In genomic region chr12:101806280-101806679, GRCh38 we compare ENCODE assay signal across 27 cellular contexts. TPM values are rescaled to one million over a fixed set of nuclear protein-coding genes. Genes with fewer than 3 reads are reported as not detected.
A peak's percentile ranks its signal among the peaks of the same experiment; 100 is the strongest.
DNase-seq lines count a peak whose midpoint lies in the region; ATAC-seq, FAIRE-seq and TF ChIP-seq lines count a peak whose summit lies in the region.
"Had no signal": no experiment of that assay in that cellular context is flagged by ENCODE, and none has a peak within 500 bp of the region (broad histone marks: within the 10 kb centered on the region; RNA-seq: fewer than 3 reads in every experiment).

No MANE protein-coding gene starts in this region.

- no peak overlapping the region for H4K91ac ChIP-seq in H1 (replicated peaks; ENCODE audit: insufficient read length, low read length)

- H2BK12ac ChIP-seq in H1 (ENCODE audit: low read depth, low read length) = no peak overlapping the region

- H3K23me2 ChIP-seq in H1 (ENCODE audit: low read depth, low read length) = 0 out of 2 replicates have a peak, but pooled peaks cover 2% of the 10 kb centered on the region

- peak overlapping the region in 10 of 11 experiments; percentile 1 to 86 (median 68); a peak in 17 of 22 replicates for H3K4me2 ChIP-seq in BLaER1 treated with 17β-estradiol and CSF1 and Interleukin-3, amounts not matched to agents 10 nM and 100 nM
- no peak overlapping the region for H3K4me2 ChIP-seq in H1 (ENCODE audit: insufficient read depth in 1 of 2, low read depth in 2 of 2, low read length in 2 of 2)
- H3K4me2 ChIP-seq: BLaER1, PC-9 had no signal

- TF ChIP-seq EP300 in H1 (IDR thresholded peaks at IDR 0.05; ENCODE audit: borderline replicate concordance in 1 of 2, low read depth in 2 of 2, low read length in 2 of 2) = no peak

- POLR2A ChIA-PET in H1 (lab: Charles Lee; ENCODE audit: partially characterized antibody) = interaction anchor here (1.5 kb wide), 1 partner anchor 8 kb away, joined by 5 read pairs; no protein-coding TSS in a partner anchor

- ATAC-seq in natural killer cell (no peak), GM19328 (IDR thresholded peaks at IDR 0.05; ENCODE audit: unreplicated experiment) (no peak)
- ATAC-seq: CD8-positive, alpha-beta T cell; GM12878; HCT116 had no signal

- H2AK5ac ChIP-seq in H1 (ENCODE audit: low read depth, low read length) = no peak overlapping the region

- TF ChIP-seq RAD21 in H1 (IDR thresholded peaks at IDR 0.05 in 1 of 2, conservative IDR thresholded peaks at IDR 0.05 in 1 of 2; ENCODE audit: low read depth in 2 of 2, low read length in 2 of 2) = no peak

- peaks cover 0 to 34% (median 0%) of the 10 kb centered on the region in 11 experiments; a peak in 8 of 22 replicates for H3K36me3 ChIP-seq in BLaER1 treated with 17β-estradiol and CSF1 and Interleukin-3, amounts not matched to agents 10 nM and 100 nM
- no peaks in the 10 kb centered on the region for H3K36me3 ChIP-seq in H1 (ENCODE audit: control insufficient read depth in 2 of 4, insufficient read depth in 4 of 4, low read length in 3 of 4)
- H3K36me3 ChIP-seq: BLaER1, SJSA1 had no signal

- no peak for TF ChIP-seq POLR2A in H1 (IDR thresholded peaks at IDR 0.05; ENCODE audit: control extremely low read depth in 1 of 2, low read depth in 2 of 2, low read length in 2 of 2)

- intact Hi-C loops in natural killer cell (cut with micrococcal nuclease) = no loop called here

- H3K4me1 ChIP-seq in BLaER1 treated with 17β-estradiol and CSF1 and Interleukin-3, amounts not matched to agents 10 nM and 100 nM = peaks cover 35 to 96% (median 70%) of the 10 kb centered on the region in 10 experiments
- H3K4me1 ChIP-seq in H1 (replicated peaks in 1 of 4; ENCODE audit: control insufficient read depth in 3 of 4, insufficient read depth in 4 of 4, low read length in 3 of 4) = peaks cover 0 to 4% (median 3%) of the 10 kb centered on the region in 4 experiments; a peak in 4 of 7 replicates
- H3K4me1 ChIP-seq: SJSA1 had no signal

- no peak overlapping the region for H3K23ac ChIP-seq in H1 (ENCODE audit: insufficient read length)

- WGBS in H1 (ENCODE audit: extremely low coverage in 1 of 2, insufficient coverage in 1 of 2, insufficient read length in 1 of 2, insufficient replicate concordance in 2 of 2, low coverage in 1 of 2, low lambda C conversion rate in 2 of 2, missing lambda C conversion rate in 1 of 2), 2 experiments = 95% methylated on average over 1 of the region's 1 CpG; no CpG with 5 or more reads in 1 of the 2 experiments

- H3K27ac ChIP-seq in BLaER1 treated with 17β-estradiol and CSF1 and Interleukin-3, amounts not matched to agents 10 nM and 100 nM = peak overlapping the region in 9 of 11 experiments; percentile 21 to 76 (median 62); a peak in 17 of 22 replicates
- no peak overlapping the region for H3K27ac ChIP-seq in H1 (ENCODE audit: low read depth, low read length)
- H3K27ac ChIP-seq: BLaER1, PC-9, SJSA1 had no signal

- H2BK5ac ChIP-seq in H1 (ENCODE audit: low read depth, low read length) = no peak overlapping the region

- H4K8ac ChIP-seq in H1 (ENCODE audit: extremely low read depth, insufficient read depth, low read length) = no peak overlapping the region

- H3K4me1 Mint-ChIP-seq in natural killer cell (peaks cover 76 to 78% of the 10 kb centered on the region in 2 donors), endothelial cell (ENCODE audit: unreplicated experiment) (no peaks in the 10 kb centered on the region)

- H3K27ac Mint-ChIP-seq in natural killer cell = peak overlapping the region; percentile 86 to 88
- no peak overlapping the region for H3K27ac Mint-ChIP-seq in endothelial cell (ENCODE audit: unreplicated experiment)
- H3K27ac Mint-ChIP-seq: CD8-positive, alpha-beta T cell had no signal

- no peak overlapping the region for H2BK15ac ChIP-seq in H1 (ENCODE audit: low read length)

- no peak overlapping the region for H2BK20ac ChIP-seq in H1 (ENCODE audit: low read length)

- no peak overlapping the region for H2BK120ac ChIP-seq in H1 (replicated peaks; ENCODE audit: low read depth, low read length)

- no peak overlapping the region for H3K9ac ChIP-seq in BLaER1 treated with 17β-estradiol and CSF1 and Interleukin-3, amounts not matched to agents 10 nM and 100 nM
- no peak overlapping the region for H3K9ac ChIP-seq in H1 (replicated peaks in 1 of 4; ENCODE audit: extremely low read depth in 1 of 4, low read depth in 3 of 4, low read length in 3 of 4)
- H3K9ac ChIP-seq: BLaER1 had no signal

- no peak overlapping the region for H3K56ac ChIP-seq in H1 (replicated peaks; ENCODE audit: insufficient read length, low read depth, low read length)

- TF ChIP-seq CTCF in H1 (IDR thresholded peaks at IDR 0.05; ENCODE audit: control extremely low read depth in 1 of 3, insufficient read depth in 1 of 3, low read depth in 1 of 3, low read length in 3 of 3) (no peak), natural killer cell (IDR thresholded peaks at IDR 0.05) (no peak), endothelial cell (IDR thresholded peaks at IDR 0.05; ENCODE audit: unreplicated experiment) (no peak)

- H3K9me3 ChIP-seq in BLaER1 treated with 17β-estradiol and CSF1 and Interleukin-3, amounts not matched to agents 10 nM and 100 nM (replicated peaks in 1 of 11) = peaks cover 0 to 10% (median 0%) of the 10 kb centered on the region in 11 experiments; a peak in 5 of 22 replicates
- H3K9me3 ChIP-seq in H1 (ENCODE audit: insufficient read depth in 2 of 2, low read depth in 1 of 2, low read length in 1 of 2) = no peaks in the 10 kb centered on the region
- H3K9me3 ChIP-seq: BLaER1, SJSA1 had no signal

- H3K27me3 ChIP-seq in BLaER1 treated with 17β-estradiol and CSF1 and Interleukin-3, amounts not matched to agents 10 nM and 100 nM = no peaks in the 10 kb centered on the region
- H3K27me3 ChIP-seq in H1 (replicated peaks in 1 of 4; ENCODE audit: control insufficient read depth in 3 of 4, extremely low read depth in 1 of 4, insufficient read depth in 3 of 4, low read length in 3 of 4) = no peaks in the 10 kb centered on the region
- H3K27me3 ChIP-seq: BLaER1, SJSA1 had no signal

- H3K9me3 Mint-ChIP-seq in natural killer cell (peaks cover under 1% of the 10 kb centered on the region in 2 donors), endothelial cell (ENCODE audit: unreplicated experiment) (no peaks in the 10 kb centered on the region)
- H3K9me3 Mint-ChIP-seq: CD8-positive, alpha-beta T cell had no signal

- no peak for FAIRE-seq in H1 (lab: Jason Lieb, UNC)
- FAIRE-seq: GM12878 had no signal

- CTCF ChIA-PET in H1 (lab: Charles Lee; ENCODE audit: partially characterized antibody) = interaction anchor here (0.9 to 1.6 kb wide), 3 partner anchors 21 to 46 kb away, joined by 3 to 5 read pairs (median 3); partner anchors contain the start of gene GNPTAB

- H3K27me3 Mint-ChIP-seq in natural killer cell (ENCODE audit: low read depth in 2 of 2) = no peaks in the 10 kb centered on the region
- H3K27me3 Mint-ChIP-seq in endothelial cell (ENCODE audit: unreplicated experiment) = no peaks in the 10 kb centered on the region

- no peak overlapping the region for H3K18ac ChIP-seq in H1 (ENCODE audit: extremely low read depth, low read length)

- H3K4me3 Mint-ChIP-seq in natural killer cell (peak overlapping the region; percentile 11), endothelial cell (ENCODE audit: unreplicated experiment) (no peak overlapping the region)
- H3K4me3 Mint-ChIP-seq: CD8-positive, alpha-beta T cell had no signal

- no peak overlapping the region for H3K14ac ChIP-seq in H1 (ENCODE audit: insufficient read length)

- H3K79me2 ChIP-seq in H1 (ENCODE audit: control insufficient read depth in 1 of 2, insufficient read depth in 2 of 2, low read length in 2 of 2) = peaks cover 3 to 93% of the 10 kb centered on the region in 2 experiments; a peak in 3 of 4 replicates

- H3K4ac ChIP-seq in H1 (replicated peaks; ENCODE audit: insufficient read length, low read depth, low read length) = no peak overlapping the region

- H3K79me1 ChIP-seq in H1 (ENCODE audit: low read depth, low read length) = peaks cover 6% of the 10 kb centered on the region; the same call in 1 of the 2 replicates

- DNase-seq in MV-4-11 (lab: John Stamatoyannopoulos, UW) = peak; percentile 24
- no peak for DNase-seq in H1 (ENCODE audit: low read depth in 1 of 2, low spot score in 2 of 2)
- no peak for DNase-seq in natural killer cell
- DNase-seq in GM19240 (ENCODE audit: insufficient read length, low spot score) = no peak
- no peak for DNase-seq in endothelial cell (ENCODE audit: low spot score)
- DNase-seq: CD8-positive, alpha-beta T cell; DMS 273 treated with DMSO at 0.1 percent for 48 hours; DMS79; EL; GDM1; KBM-7; NCI-H1092 treated with DMSO at 0.1 percent for 48 hours; NCI-H1436 treated with DMSO at 0.1 percent for 48 hours; NCI-H1930; NCI-H2107; NCI-H524; NCI-H774; PC-9; Right ventricle myocardium superior; RPMI8226; T-helper 1 cell had no signal

- peaks cover 0 to 39% (median 0%) of the 10 kb centered on the region in 11 experiments; a peak in 4 of 22 replicates for H4K20me1 ChIP-seq in BLaER1 treated with 17β-estradiol and CSF1 and Interleukin-3, amounts not matched to agents 10 nM and 100 nM
- peaks cover 0 to 3% of the 10 kb centered on the region in 2 experiments for H4K20me1 ChIP-seq in H1 (replicated peaks in 1 of 2; ENCODE audit: control insufficient read depth in 1 of 2, insufficient read depth in 2 of 2, low read length in 2 of 2)
- H4K20me1 ChIP-seq: BLaER1 had no signal

- no peak overlapping the region for H4K5ac ChIP-seq in H1 (ENCODE audit: insufficient read length, low read depth, low read length)

- no peaks in the 10 kb centered on the region for H3K36me3 Mint-ChIP-seq in natural killer cell
- no peaks in the 10 kb centered on the region for H3K36me3 Mint-ChIP-seq in endothelial cell (ENCODE audit: low read depth, unreplicated experiment)

- peak overlapping the region in 5 of 10 experiments; percentile 8 to 28 (median 14); a peak in 4 of 20 replicates for H3K4me3 ChIP-seq in BLaER1 treated with 17β-estradiol and CSF1 and Interleukin-3, amounts not matched to agents 10 nM and 100 nM
- no peak overlapping the region for H3K4me3 ChIP-seq in H1 (ENCODE audit: extremely low read depth in 1 of 4, insufficient read depth in 2 of 4, low read depth in 3 of 4, low read length in 4 of 4)
- H3K4me3 ChIP-seq: BLaER1, GM12878, PC-9, SJSA1 had no signal

- H2AFZ ChIP-seq in H1 (ENCODE audit: low read length) = no peak overlapping the region
- H2AFZ ChIP-seq: PC-9 had no signal

TF ChIP-seq in H1, 55 proteins besides CTCF, POLR2A, EP300 and RAD21 (continues in another document):
- peak; percentile 38; the same call in 1 of the 2 replicates for TF ChIP-seq CEBPB (IDR thresholded peaks at IDR 0.05; ENCODE audit: low read depth, low read length)

RNA-seq across cellular contexts. Expression of gene GNPTAB, which starts 24.5 kb away (rescaled TPM):
- 51.3 and 54.6 TPM in 2 replicates for total RNA-seq in H1 (2021; fragmentation: NEBNext Ultra II Directional; extraction: Animal tissue kit (Norgen Biotek cat#: 25700))
- 14.3 and 21.5 TPM in 2 replicates for polyA plus RNA-seq in H1 (2011; rRNA removed)
- 24.0 TPM for polyA plus RNA-seq in H1 (2011; cell fraction: cytosol; rRNA removed)
- 21.3 TPM for polyA plus RNA-seq in H1 (2011; cell fraction: nucleus; rRNA removed)
- 22.9 to 45.7 TPM (median 29.2 TPM) in 4 replicates for polyA plus RNA-seq in H1 (2012, experiment 1 of 2)
- polyA plus RNA-seq in H1 (2012, experiment 2 of 2) = 2.5 TPM
- polyA plus RNA-seq in H1 (2013, experiment 1 of 2) = 32.0 TPM
- 34.8 TPM for polyA plus RNA-seq in H1 (2013, experiment 2 of 2)
- polyA minus RNA-seq in H1 (2011; rRNA and poly(A)+ RNA removed) = 76.7 and 97.7 TPM in 2 replicates
- 23.4 TPM for polyA minus RNA-seq in H1 (2011; cell fraction: cytosol; rRNA and poly(A)+ RNA removed)
- polyA minus RNA-seq in H1 (2011; cell fraction: nucleus; rRNA and poly(A)+ RNA removed) = 65.5 TPM
- 100 to 1,000 TPM; 260 to 285 (median 262) TPM for total RNA-seq in natural killer cell
- total RNA-seq in endothelial cell (ENCODE audit: unreplicated experiment) = 47.6 TPM

Comparison
In these comparisons a context has a peak if more than half of its experiments do, and no peak if none do; other contexts are left out.
1. H3K4me2 ChIP-seq: peak in BLaER1 treated with 17β-estradiol and CSF1 and Interleukin-3, amounts not matched to agents 10 nM and 100 nM (10 of 11); none in H1 (0 of 2).